Comparison of ENCODE assay signal across 15 cellular contexts in the genomic region with DNA sequence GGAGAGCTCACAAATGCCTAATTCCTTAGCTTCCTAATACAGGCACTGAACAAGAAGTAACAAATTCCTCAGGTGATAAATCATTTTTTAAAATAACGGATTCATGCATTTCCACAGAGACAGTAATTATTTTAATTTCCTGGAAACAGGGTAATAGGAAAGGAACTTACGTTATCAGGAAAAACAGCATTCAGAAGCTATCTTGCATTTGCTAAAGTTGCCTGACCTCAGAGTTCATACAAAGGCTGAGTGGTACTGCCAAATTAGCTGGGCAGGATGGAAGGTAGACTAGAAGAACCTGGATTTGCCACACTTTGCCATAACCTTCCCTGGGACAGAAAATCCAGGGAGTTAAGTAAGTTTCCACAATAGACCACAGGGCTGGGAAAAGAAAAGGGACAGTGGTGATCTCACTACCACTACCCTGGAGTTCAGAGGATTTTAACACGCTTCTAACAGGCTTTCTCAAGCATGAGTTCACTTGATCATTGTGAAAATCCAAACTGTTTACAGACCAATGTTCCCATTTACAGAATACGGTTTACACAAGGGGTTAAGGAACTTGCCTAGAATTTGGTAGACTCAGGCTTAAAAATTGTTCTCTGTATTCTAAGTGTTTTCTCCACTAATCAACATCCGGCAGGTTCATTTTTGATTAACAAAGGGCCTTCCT. TPM values are rescaled to one million over a fixed set of nuclear protein-coding genes. Genes with fewer than 3 reads are reported as not detected.
DNase-seq lines count a peak whose midpoint lies in the region; ATAC-seq and TF ChIP-seq lines count a peak whose summit lies in the region.
"Had no signal": no experiment of that assay in that cellular context is flagged by ENCODE, and none has a peak within 500 bp of the region (broad histone marks: within the 10 kb centered on the region; RNA-seq: fewer than 3 reads in every experiment).

No MANE protein-coding gene starts in this region.

- no peaks in the 10 kb centered on the region for H3K9me3 ChIP-seq in heart right ventricle

- ATAC-seq in heart right ventricle (peak in 7 of 8 donors; percentile 34 to 75 (median 59)), HG03439 (IDR thresholded peaks at IDR 0.05; ENCODE audit: unreplicated experiment) (no peak)

- H3K27ac ChIP-seq in heart right ventricle: peak overlapping the region; percentile 57 to 93 (median 86)
- H3K27ac ChIP-seq: KMS-11 had no signal

- no peaks in the 10 kb centered on the region for H3K36me3 ChIP-seq in heart right ventricle

- intact Hi-C loops in heart right ventricle (cut with DNase I): loop anchor here in 9 of 10 donors (5.0 to 10.0 kb wide), 6 partner anchors 37 to 98 kb away; partner anchors contain the start of gene KIF13A (in 5 of the 9)

- no peaks in the 10 kb centered on the region for H3K27me3 ChIP-seq in heart right ventricle

- H3K4me1 Mint-ChIP-seq in progenitor cell of endocrine pancreas (ENCODE audit: low read depth): peaks cover 43% of the 10 kb centered on the region

- H3K4me3 ChIP-seq in heart right ventricle: no peak overlapping the region

- no peaks in the 10 kb centered on the region for H3K9me3 Mint-ChIP-seq in progenitor cell of endocrine pancreas (ENCODE audit: low read depth)
- H3K9me3 Mint-ChIP-seq: activated naive CD4-positive, alpha-beta T cell treated with anti-CD3 and anti-CD28 coated beads for 36 hours; T-helper 2 cell treated with Interferon-gamma antibody and Interleukin-4, amounts not matched to agents 5 μg/mL and 100 μg/mL, for 36 hours had no signal

- peak overlapping the region; percentile 59 for H3K27ac Mint-ChIP-seq in progenitor cell of endocrine pancreas
- H3K27ac Mint-ChIP-seq: activated naive CD4-positive, alpha-beta T cell treated with anti-CD3 and anti-CD28 coated beads for 36 hours; T-helper 2 cell treated with Interferon-gamma antibody and Interleukin-4, amounts not matched to agents 5 μg/mL and 100 μg/mL, for 36 hours had no signal

- H3K27me3 Mint-ChIP-seq in progenitor cell of endocrine pancreas: no peaks in the 10 kb centered on the region

- H3K36me3 Mint-ChIP-seq in progenitor cell of endocrine pancreas (ENCODE audit: insufficient read depth): no peaks in the 10 kb centered on the region

- 36 to 42% methylated on average over 5 of the region's 5 CpGs for WGBS in heart right ventricle, 2 donors

- TF ChIP-seq CTCF in heart right ventricle (IDR thresholded peaks at IDR 0.05) (no peak), progenitor cell of endocrine pancreas (IDR thresholded peaks at IDR 0.05; ENCODE audit: unreplicated experiment) (no peak)

- in situ Hi-C loops in G401 (cut with HindIII; ENCODE audit: low sequenced_read_pairs): no loop called here

- peaks cover 15 to 96% (median 81%) of the 10 kb centered on the region in 9 donors for H3K4me1 ChIP-seq in heart right ventricle

- no peak overlapping the region for H3K4me3 Mint-ChIP-seq in progenitor cell of endocrine pancreas (ENCODE audit: low read depth)
- H3K4me3 Mint-ChIP-seq: activated naive CD4-positive, alpha-beta T cell treated with anti-CD3 and anti-CD28 coated beads for 36 hours; T-helper 2 cell treated with Interferon-gamma antibody and Interleukin-4, amounts not matched to agents 5 μg/mL and 100 μg/mL, for 36 hours had no signal

- DNase-seq in EH (ENCODE audit: low read depth) (peak; percentile 32), astrocyte of the hippocampus (ENCODE audit: low read depth, low spot score) (peak; percentile 47), heart right ventricle (peak in 1 of 2 donors; percentile 69), progenitor cell of endocrine pancreas (ENCODE audit: low spot score, unreplicated experiment) (no peak), G401 (ENCODE audit: low spot score) (no peak), NCI-H1694 treated with DMSO at 0.1 percent for 48 hours (lab: John Stamatoyannopoulos, UW) (no peak)
- no peak for DNase-seq in stimulated activated CD4-positive, alpha-beta T cell treated with anti-CD3 and anti-CD28 coated beads, Interleukin-12 subunit alpha, Interleukin-12 subunit beta, amount 100 ng/mL, for 4 hours
- DNase-seq: activated naive CD4-positive, alpha-beta T cell treated with anti-CD3 and anti-CD28 coated beads for 36 hours; DND-41; hippocampal formation; NCI-H187 treated with DMSO at 0.1 percent for 48 hours; small intestine had no signal

RNA-seq across cellular contexts. Expression of gene KIF13A, which starts 57.0 kb away (rescaled TPM):
- total RNA-seq in heart right ventricle (100 to 1,000 TPM in 6 of 10 donors, 10 to 100 TPM in 4; 48.0 to 198 (median 118) TPM), progenitor cell of endocrine pancreas (44.4 and 44.5 TPM in 2 replicates)
- 10 to 100 TPM; 16.7 to 17.2 TPM for polyA plus RNA-seq in heart right ventricle
- 9.8 and 18.3 TPM in 2 replicates for total RNA-seq in G401 (2014; rRNA removed; shearing (Covaris generic))
- total RNA-seq: activated naive CD4-positive, alpha-beta T cell treated with anti-CD3 and anti-CD28 coated beads for 36 hours had no signal

Comparison
In these comparisons a context has a peak if more than half of its experiments do, and no peak if none do; other contexts are left out.
1. DNase-seq: peak in EH (single experiment) and astrocyte of the hippocampus (single experiment); none in progenitor cell of endocrine pancreas (single experiment), G401 (single experiment), stimulated activated CD4-positive, alpha-beta T cell treated with anti-CD3 and anti-CD28 coated beads, Interleukin-12 subunit alpha, Interleukin-12 subunit beta, amount 100 ng/mL, for 4 hours (single experiment) and NCI-H1694 treated with DMSO at 0.1 percent for 48 hours (single experiment).